Comparison of ENCODE assay signal across 9 cellular contexts in the genomic region with DNA sequence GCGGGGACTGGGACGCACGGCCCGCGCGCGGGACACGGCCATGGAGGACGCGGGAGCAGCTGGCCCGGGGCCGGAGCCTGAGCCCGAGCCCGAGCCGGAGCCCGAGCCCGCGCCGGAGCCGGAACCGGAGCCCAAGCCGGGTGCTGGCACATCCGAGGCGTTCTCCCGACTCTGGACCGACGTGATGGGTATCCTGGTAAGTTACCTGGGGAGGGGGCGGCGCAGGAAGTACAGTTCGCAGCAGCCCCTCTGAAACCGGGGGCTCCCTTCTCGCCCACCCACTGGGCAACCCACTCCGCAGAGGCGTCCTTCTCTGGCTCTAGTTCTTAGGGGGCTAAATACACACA. TPM values are rescaled to one million over a fixed set of nuclear protein-coding genes. Genes with fewer than 3 reads are reported as not detected.
DNase-seq lines count a peak whose midpoint lies in the region; ATAC-seq, FAIRE-seq and TF ChIP-seq lines count a peak whose summit lies in the region.
"Had no signal": no experiment of that assay in that cellular context is flagged by ENCODE, and none has a peak within 500 bp of the region (broad histone marks: within the 10 kb centered on the region; RNA-seq: fewer than 3 reads in every experiment).

No MANE protein-coding gene starts in this region.

- H3K4me1 ChIP-seq in right cardiac atrium (ENCODE audit: control insufficient read depth, insufficient read depth, low read length), result no peaks in the 10 kb centered on the region

- WGBS in right cardiac atrium, result 1% methylated on average over 34 of the region's 34 CpGs

- H3K4me3 ChIP-seq in H7 (ENCODE audit: insufficient read depth, low read depth, low read length) (peak overlapping the region; percentile 66), WERI-Rb-1 (ENCODE audit: low read depth, low read length) (peak overlapping the region; percentile 74), right cardiac atrium (ENCODE audit: low read length) (peak overlapping the region; percentile 90), skeletal muscle cell (ENCODE audit: low read depth, low read length) (peak overlapping the region; percentile 68)

- TF ChIP-seq CTCF in WERI-Rb-1 (IDR thresholded peaks at IDR 0.05; ENCODE audit: low read depth, low read length), result no peak
- TF ChIP-seq CTCF in D721Med (IDR thresholded peaks at IDR 0.05; ENCODE audit: insufficient read depth, missing control alignments), result no peak

- intact Hi-C loops in right cardiac atrium (cut with DNase I), result loop anchor here in 3 of 4 donors (5.0 to 10.0 kb wide), 3 partner anchors 112 to 122 kb away; no protein-coding TSS in a partner anchor

- DNase-seq in H7 (no peak), WERI-Rb-1 (peak; percentile 16), right cardiac atrium (peak; percentile 38 to 81 (median 76)), skeletal muscle cell (ENCODE audit: low read depth) (no peak), NCI-H2029 treated with DMSO at 0.1 percent for 48 hours (lab: John Stamatoyannopoulos, UW) (no peak), NCI-H1092 (lab: John Stamatoyannopoulos, UW) (no peak), EL (no peak), D721Med (ENCODE audit: insufficient read length, low spot score) (no peak)

- H3K27ac ChIP-seq in WERI-Rb-1 (peak overlapping the region; percentile 64), right cardiac atrium (ENCODE audit: low read length) (peak overlapping the region; percentile 83)
- H3K27ac ChIP-seq: neutrophil had no signal

- ATAC-seq in right cardiac atrium, result no peak

- no peaks in the 10 kb centered on the region for H3K27me3 ChIP-seq in H7 (ENCODE audit: control insufficient read depth, insufficient read depth, low read length)
- no peaks in the 10 kb centered on the region for H3K27me3 ChIP-seq in WERI-Rb-1 (ENCODE audit: insufficient read depth, low read depth, severe bottlenecking)
- no peaks in the 10 kb centered on the region for H3K27me3 ChIP-seq in right cardiac atrium (ENCODE audit: control insufficient read depth, insufficient read depth)

- H3K36me3 ChIP-seq in H7 (replicated peaks; ENCODE audit: control insufficient read depth, insufficient read depth, low read length) (no peaks in the 10 kb centered on the region), WERI-Rb-1 (no peaks in the 10 kb centered on the region)
- H3K36me3 ChIP-seq: neutrophil had no signal

- no peak for FAIRE-seq in D721Med (lab: Jason Lieb, UNC)

- H3K9me3 ChIP-seq in WERI-Rb-1 (ENCODE audit: severe bottlenecking), result no peaks in the 10 kb centered on the region
- H3K9me3 ChIP-seq in right cardiac atrium (ENCODE audit: control insufficient read depth, low read length), result no peaks in the 10 kb centered on the region
- H3K9me3 ChIP-seq: neutrophil had no signal

RNA-seq across cellular contexts. Expression of a gene that starts 0.4 kb away (rescaled TPM):
- total RNA-seq in H7 (2014; rRNA removed; shearing (Covaris generic)), result 11.2 and 15.0 TPM in 2 replicates
- total RNA-seq in right cardiac atrium, result 10 to 100 TPM; 25.3 to 33.2 (median 29.5) TPM
- 14.1 TPM for polyA plus RNA-seq in right cardiac atrium

Comparison
In these comparisons a context has a peak if more than half of its experiments do, and no peak if none do; other contexts are left out.
1. DNase-seq: peak in WERI-Rb-1 (single experiment) and right cardiac atrium (3 of 3); none in H7 (single experiment), skeletal muscle cell (single experiment), NCI-H2029 treated with DMSO at 0.1 percent for 48 hours (single experiment), NCI-H1092 (single experiment), EL (single experiment) and D721Med (single experiment).
2. Peak in every context shown above with its lines, with median percentiles within 50 percentile points of each other: H3K4me3 ChIP-seq.